14 cellular contexts compared by ENCODE assay signal in the genomic region with DNA sequence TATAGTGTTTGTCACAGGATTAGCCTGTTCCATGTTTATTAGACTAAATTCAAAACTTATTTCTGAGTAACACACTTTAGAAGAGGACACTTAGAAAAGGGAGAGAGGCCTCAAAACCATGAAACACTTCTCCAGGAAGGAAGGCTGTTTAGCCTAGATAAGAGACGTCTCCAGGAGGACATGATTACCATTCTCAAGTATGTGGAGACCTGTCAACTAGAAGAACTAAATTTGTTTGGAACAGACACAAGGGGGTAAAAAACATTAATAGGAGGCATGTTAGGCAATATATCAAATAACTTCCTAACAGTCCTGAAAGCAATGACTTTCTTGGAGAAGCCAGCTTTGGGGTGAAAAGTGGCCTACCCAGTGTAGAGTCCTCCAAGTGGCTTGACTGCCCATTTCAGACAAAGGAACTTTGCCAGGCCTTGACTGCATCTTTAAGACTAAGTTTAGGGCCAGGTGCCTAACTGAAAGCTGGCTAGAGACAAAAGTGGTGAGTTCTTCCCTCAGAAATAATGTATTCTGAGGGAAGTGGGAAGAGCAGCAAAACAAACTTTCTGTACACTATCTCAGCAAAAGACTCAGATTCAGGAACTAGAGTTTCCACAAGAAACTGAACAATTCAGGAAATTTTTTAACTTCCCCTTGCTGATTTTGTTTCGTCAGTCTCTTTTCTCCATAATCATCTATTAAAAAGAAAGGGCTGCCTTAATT. TPM values are rescaled to one million over a fixed set of nuclear protein-coding genes. Genes with fewer than 3 reads are reported as not detected.
DNase-seq lines count a peak whose midpoint lies in the region; ATAC-seq, FAIRE-seq and TF ChIP-seq lines count a peak whose summit lies in the region.
"Had no signal": no experiment of that assay in that cellular context is flagged by ENCODE, and none has a peak within 500 bp of the region (broad histone marks: within the 10 kb centered on the region; RNA-seq: fewer than 3 reads in every experiment).

No MANE protein-coding gene starts in this region.

- H3K36me3 Mint-ChIP-seq in activated CD8-positive, alpha-beta T cell treated with anti-CD3 and anti-CD28 coated beads for 36 hours (ENCODE audit: low read depth): peaks cover 28% of the 10 kb centered on the region
- peaks cover 35% of the 10 kb centered on the region for H3K36me3 Mint-ChIP-seq in activated CD8-positive, alpha-beta T cell treated with anti-CD3 and anti-CD28 coated beads, Interleukin-2, amount 10 ng/mL, durations not matched to agents 7 days and 5 days (ENCODE audit: low read depth)
- H3K36me3 Mint-ChIP-seq in activated B cell treated with CpG ODN at 0.5 μM for 24 hours (ENCODE audit: low read depth): peaks cover 40% of the 10 kb centered on the region

- CTCF ChIA-PET in activated CD8-positive, alpha-beta T cell treated with anti-CD3 and anti-CD28 coated beads for 36 hours (lab: Charles Lee): interaction anchor here (0.9 to 4.5 kb wide), 3 partner anchors 11 to 16 kb away, joined by 3 to 22 read pairs (median 5); no protein-coding TSS in a partner anchor
- CTCF ChIA-PET in activated CD8-positive, alpha-beta T cell treated with anti-CD3 and anti-CD28 coated beads, Interleukin-2, amount 10 ng/mL, durations not matched to agents 7 days and 5 days (lab: Charles Lee): interaction anchor here (0.8 to 7.2 kb wide), 2 partner anchors 10 to 784 kb away, joined by 3 to 52 read pairs; a partner anchor contains a TSS
- CTCF ChIA-PET in activated B cell treated with CpG ODN at 0.5 μM for 24 hours (lab: Charles Lee): interaction anchor here (1.1 kb wide), 1 partner anchor 11 kb away, joined by 3 read pairs; no protein-coding TSS in a partner anchor

- TF ChIP-seq POLR2A in stomach (IDR thresholded peaks at IDR 0.05): no peak
- no peak for TF ChIP-seq POLR2A in GM12891 (IDR thresholded peaks at IDR 0.05; ENCODE audit: low read depth, low read length)

- ATAC-seq in activated CD8-positive, alpha-beta T cell treated with anti-CD3 and anti-CD28 coated beads for 36 hours: no peak
- no peak for ATAC-seq in activated CD8-positive, alpha-beta T cell treated with anti-CD3 and anti-CD28 coated beads, Interleukin-2, amount 10 ng/mL, durations not matched to agents 7 days and 5 days
- ATAC-seq in activated B cell treated with CpG ODN at 0.5 μM for 24 hours (ENCODE audit: low read depth) (no peak), HG03342 (IDR thresholded peaks at IDR 0.05; ENCODE audit: unreplicated experiment) (no peak)
- ATAC-seq: sciatic nerve had no signal

- peaks cover 9% of the 10 kb centered on the region for H3K4me1 ChIP-seq in iPS-20b (ENCODE audit: insufficient read depth, low read length)
- H3K4me1 ChIP-seq in stomach: peaks cover 38 to 93% (median 57%) of the 10 kb centered on the region in 4 donors
- H3K4me1 ChIP-seq: colonic mucosa had no signal

- H3K27me3 Mint-ChIP-seq in activated CD8-positive, alpha-beta T cell treated with anti-CD3 and anti-CD28 coated beads for 36 hours: no peaks in the 10 kb centered on the region
- H3K27me3 Mint-ChIP-seq in activated CD8-positive, alpha-beta T cell treated with anti-CD3 and anti-CD28 coated beads, Interleukin-2, amount 10 ng/mL, durations not matched to agents 7 days and 5 days (ENCODE audit: low read depth): no peaks in the 10 kb centered on the region
- H3K27me3 Mint-ChIP-seq in activated B cell treated with CpG ODN at 0.5 μM for 24 hours: no peaks in the 10 kb centered on the region

- H3K4me1 Mint-ChIP-seq in activated CD8-positive, alpha-beta T cell treated with anti-CD3 and anti-CD28 coated beads for 36 hours (ENCODE audit: low read depth): peaks cover 65% of the 10 kb centered on the region
- H3K4me1 Mint-ChIP-seq in activated CD8-positive, alpha-beta T cell treated with anti-CD3 and anti-CD28 coated beads, Interleukin-2, amount 10 ng/mL, durations not matched to agents 7 days and 5 days (ENCODE audit: low read depth): peaks cover 50% of the 10 kb centered on the region
- H3K4me1 Mint-ChIP-seq in activated B cell treated with CpG ODN at 0.5 μM for 24 hours: peaks cover 57% of the 10 kb centered on the region

- no peak for DNase-seq in activated CD8-positive, alpha-beta T cell treated with anti-CD3 and anti-CD28 coated beads for 36 hours
- DNase-seq in activated CD8-positive, alpha-beta T cell treated with anti-CD3 and anti-CD28 coated beads, Interleukin-2, amount 10 ng/mL, durations not matched to agents 7 days and 5 days: no peak
- no peak for DNase-seq in activated B cell treated with CpG ODN at 0.5 μM for 24 hours
- no peak for DNase-seq in stomach
- DNase-seq in GM12891 (ENCODE audit: insufficient read length, low spot score): no peak
- no peak for DNase-seq in activated T-cell treated with anti-CD3 and anti-CD28 coated beads for 4 hours
- DNase-seq: colonic mucosa; NCI-H1436; SHP77; stimulated activated CD8-positive, alpha-beta memory T cell treated with anti-CD3 and anti-CD28 coated beads, Interleukin-4, amount 100 ng/mL, for 48 hours had no signal

- H3K27ac ChIP-seq in iPS-20b (ENCODE audit: low read length) (no peak overlapping the region), stomach (peak overlapping the region in 3 of 5 donors; percentile 17 to 93 (median 51))
- H3K27ac ChIP-seq: colonic mucosa had no signal

- no peak for FAIRE-seq in GM12891 (lab: Jason Lieb, UNC)

- no peak overlapping the region for H3K4me3 Mint-ChIP-seq in activated CD8-positive, alpha-beta T cell treated with anti-CD3 and anti-CD28 coated beads for 36 hours
- no peak overlapping the region for H3K4me3 Mint-ChIP-seq in activated CD8-positive, alpha-beta T cell treated with anti-CD3 and anti-CD28 coated beads, Interleukin-2, amount 10 ng/mL, durations not matched to agents 7 days and 5 days
- no peak overlapping the region for H3K4me3 Mint-ChIP-seq in activated B cell treated with CpG ODN at 0.5 μM for 24 hours

- WGBS in stomach, 5 donors: 47 to 59% (median 50%) methylated on average over 2 of the region's 2 CpGs

- peak overlapping the region; percentile 13 for H3K27ac Mint-ChIP-seq in activated CD8-positive, alpha-beta T cell treated with anti-CD3 and anti-CD28 coated beads for 36 hours
- no peak overlapping the region for H3K27ac Mint-ChIP-seq in activated CD8-positive, alpha-beta T cell treated with anti-CD3 and anti-CD28 coated beads, Interleukin-2, amount 10 ng/mL, durations not matched to agents 7 days and 5 days
- peak overlapping the region; percentile 36 for H3K27ac Mint-ChIP-seq in activated B cell treated with CpG ODN at 0.5 μM for 24 hours

- POLR2A ChIA-PET in activated CD8-positive, alpha-beta T cell treated with anti-CD3 and anti-CD28 coated beads for 36 hours (lab: Charles Lee): interaction anchor here (0.6 to 3.0 kb wide), 2 partner anchors 11 to 13 kb away, joined by 4 to 10 read pairs; no protein-coding TSS in a partner anchor
- POLR2A ChIA-PET in activated CD8-positive, alpha-beta T cell treated with anti-CD3 and anti-CD28 coated beads, Interleukin-2, amount 10 ng/mL, durations not matched to agents 7 days and 5 days (lab: Charles Lee): no interaction called here
- POLR2A ChIA-PET in activated B cell treated with CpG ODN at 0.5 μM for 24 hours (lab: Charles Lee): no interaction called here

- H3K9ac ChIP-seq in iPS-20b (ENCODE audit: low read depth, low read length): 0 out of 2 replicates have a peak overlapping the region, but pooled peaks have one; percentile 17

- H3K4me3 ChIP-seq in iPS-20b (ENCODE audit: low read length): no peak overlapping the region
- H3K4me3 ChIP-seq in stomach: peak overlapping the region in 1 of 4 donors; percentile 0
- H3K4me3 ChIP-seq: colonic mucosa had no signal

- H3K36me3 ChIP-seq in iPS-20b (ENCODE audit: insufficient read depth, low read depth, low read length) (peaks cover 28% of the 10 kb centered on the region), stomach (peaks cover 9 to 34% (median 29%) of the 10 kb centered on the region in 4 donors)

- H3K9me3 ChIP-seq in iPS-20b (ENCODE audit: insufficient read depth, low read depth, low read length): no peaks in the 10 kb centered on the region
- no peaks in the 10 kb centered on the region for H3K9me3 ChIP-seq in stomach
- H3K9me3 ChIP-seq: colonic mucosa had no signal

- no peak for TF ChIP-seq CTCF in activated CD8-positive, alpha-beta T cell treated with anti-CD3 and anti-CD28 coated beads for 36 hours (IDR thresholded peaks at IDR 0.05)
- TF ChIP-seq CTCF in activated B cell treated with CpG ODN at 0.5 μM for 24 hours (IDR thresholded peaks at IDR 0.05) (no peak), stomach (IDR thresholded peaks at IDR 0.05) (no peak)

- TF ChIP-seq EP300 in stomach (IDR thresholded peaks at IDR 0.05): no peak

- H3K27me3 ChIP-seq in iPS-20b (ENCODE audit: insufficient read depth, low read length) (no peaks in the 10 kb centered on the region), stomach (no peaks in the 10 kb centered on the region)
- H3K27me3 ChIP-seq: colonic mucosa had no signal

- H3K9me3 Mint-ChIP-seq in activated CD8-positive, alpha-beta T cell treated with anti-CD3 and anti-CD28 coated beads for 36 hours: no peaks in the 10 kb centered on the region
- no peaks in the 10 kb centered on the region for H3K9me3 Mint-ChIP-seq in activated CD8-positive, alpha-beta T cell treated with anti-CD3 and anti-CD28 coated beads, Interleukin-2, amount 10 ng/mL, durations not matched to agents 7 days and 5 days (ENCODE audit: insufficient read depth)
- H3K9me3 Mint-ChIP-seq in activated B cell treated with CpG ODN at 0.5 μM for 24 hours: no peaks in the 10 kb centered on the region

- intact Hi-C loops in activated CD8-positive, alpha-beta T cell treated with anti-CD3 and anti-CD28 coated beads for 36 hours (cut with micrococcal nuclease): no loop called here
- intact Hi-C loops in activated B cell treated with CpG ODN at 0.5 μM for 24 hours (cut with micrococcal nuclease) (no loop called here), stomach (cut with DNase I; ENCODE audit: low total_unique reads) (no loop called here)

RNA-seq across cellular contexts. Expression of a gene that starts 11.8 kb away (rescaled TPM):
- 10 to 100 TPM; 86.2 to 86.6 TPM for total RNA-seq in activated CD8-positive, alpha-beta T cell treated with anti-CD3 and anti-CD28 coated beads for 36 hours
- total RNA-seq in activated CD8-positive, alpha-beta T cell treated with anti-CD3 and anti-CD28 coated beads, Interleukin-2, amount 10 ng/mL, durations not matched to agents 7 days and 5 days: 100 to 1,000 TPM; 119 to 120 TPM
- 94.5 and 94.9 TPM in 2 replicates for total RNA-seq in activated B cell treated with CpG ODN at 0.5 μM for 24 hours
- total RNA-seq in stomach: 100 to 1,000 TPM in 3 of 5 donors, 10 to 100 TPM in 2; 65.8 to 260 (median 111) TPM
- 10 to 100 TPM; 35.7 to 79.1 (median 56.5) TPM for polyA plus RNA-seq in stomach
- 60.1 TPM for polyA plus RNA-seq in GM12891 (2012; ENCODE audit: low read depth, missing spikeins)

RNA-seq across cellular contexts. Expression of a gene that starts 27.5 kb away (rescaled TPM):
- not detected for total RNA-seq in activated CD8-positive, alpha-beta T cell treated with anti-CD3 and anti-CD28 coated beads for 36 hours
- total RNA-seq in activated CD8-positive, alpha-beta T cell treated with anti-CD3 and anti-CD28 coated beads, Interleukin-2, amount 10 ng/mL, durations not matched to agents 7 days and 5 days: not detected
- total RNA-seq in activated B cell treated with CpG ODN at 0.5 μM for 24 hours: not detected in 2 replicates
- 100 to 1,000 TPM in 1 of 5 donors, 10 to 100 TPM in 1, not detected in 3; 41.6 to 130 TPM for total RNA-seq in stomach
- 10 to 100 TPM in 2 of 3 donors, not detected in 1; 19.0 to 65.5 TPM for polyA plus RNA-seq in stomach
- polyA plus RNA-seq in GM12891 (2012; ENCODE audit: low read depth, missing spikeins): not detected
- total RNA-seq: colonic mucosa, sciatic nerve had no signal
- polyA plus RNA-seq: AG04450 had no signal

RNA-seq across cellular contexts. Expression of a gene that starts 46.3 kb away (rescaled TPM):
- 10 to 100 TPM; 70.7 to 76.2 TPM for total RNA-seq in activated CD8-positive, alpha-beta T cell treated with anti-CD3 and anti-CD28 coated beads for 36 hours
- total RNA-seq in activated CD8-positive, alpha-beta T cell treated with anti-CD3 and anti-CD28 coated beads, Interleukin-2, amount 10 ng/mL, durations not matched to agents 7 days and 5 days: 10 to 100 TPM; 61.3 to 61.9 TPM
- total RNA-seq in activated B cell treated with CpG ODN at 0.5 μM for 24 hours (47.2 and 50.1 TPM in 2 replicates), stomach (100 to 1,000 TPM in 1 of 5 donors, 10 to 100 TPM in 4; 20.5 to 111 (median 59.5) TPM)
- 10 to 100 TPM; 49.9 to 59.5 (median 54.1) TPM for polyA plus RNA-seq in stomach
- 98.5 TPM for polyA plus RNA-seq in GM12891 (2012; ENCODE audit: low read depth, missing spikeins)
